17 cellular contexts compared by ENCODE assay signal in the genomic region with DNA sequence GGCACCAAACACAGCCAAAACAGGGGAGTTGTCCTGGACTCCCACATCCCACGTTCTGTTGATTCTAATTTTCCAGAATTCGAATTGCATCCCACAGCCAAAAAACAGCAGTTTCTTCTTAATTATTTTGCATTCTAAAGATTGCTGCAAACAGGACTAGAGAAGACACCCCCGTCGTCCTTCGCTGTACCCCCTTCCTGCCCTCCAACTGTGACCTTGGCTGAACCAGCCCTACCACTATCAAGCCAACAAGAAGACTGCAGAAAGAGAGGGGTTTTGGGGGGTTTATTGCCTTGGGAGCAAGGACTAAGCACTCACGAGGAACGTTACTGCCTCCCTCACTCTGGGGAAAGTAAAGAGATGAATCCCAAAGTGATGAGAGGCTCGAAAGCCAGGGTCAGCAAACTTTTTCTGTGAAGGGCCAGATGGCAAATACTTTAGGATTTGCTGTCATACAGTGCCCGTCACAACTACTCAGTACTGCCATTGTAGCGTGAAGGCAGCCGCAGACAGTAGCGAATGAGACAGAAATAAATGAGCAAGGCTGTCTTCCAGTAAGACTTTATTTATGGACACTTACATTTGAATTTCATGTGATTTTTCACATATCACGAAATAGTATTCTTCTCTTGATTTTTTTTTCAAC. TPM values are rescaled to one million over a fixed set of nuclear protein-coding genes. Genes with fewer than 3 reads are reported as not detected.
DNase-seq lines count a peak whose midpoint lies in the region; ATAC-seq, FAIRE-seq and TF ChIP-seq lines count a peak whose summit lies in the region.
"Had no signal": no experiment of that assay in that cellular context is flagged by ENCODE, and none has a peak within 500 bp of the region (broad histone marks: within the 10 kb centered on the region; RNA-seq: fewer than 3 reads in every experiment).

No MANE protein-coding gene starts in this region.

- H3K27me3 ChIP-seq in PC-9 (ENCODE audit: insufficient read depth, low read depth) (no peaks in the 10 kb centered on the region), tibial nerve (no peaks in the 10 kb centered on the region)

- peak overlapping the region in 1 of 3 experiments; percentile 52 for H3K4me3 Mint-ChIP-seq in nephron
- H3K4me3 Mint-ChIP-seq in activated T-cell treated with anti-CD3 and anti-CD28 coated beads, Interleukin-2, amount 50 U/mL, for 72 hours: no peak overlapping the region
- H3K4me3 Mint-ChIP-seq: activated naive CD4-positive, alpha-beta T cell treated with anti-CD3 and anti-CD28 coated beads, Interleukin-2, amount 50 U/mL, for 24 hours; CD8-positive, alpha-beta T cell; stimulated activated memory B cell treated with anti-CD40 and anti-IgM and Interleukin-4, amounts not matched to agents 10 μg/mL and 1 μg/mL and 100 μg/mL, for 72 hours had no signal

- no peaks in the 10 kb centered on the region for H3K9me3 Mint-ChIP-seq in nephron
- peaks cover 0 to 2% of the 10 kb centered on the region in 2 donors for H3K9me3 Mint-ChIP-seq in activated T-cell treated with anti-CD3 and anti-CD28 coated beads, Interleukin-2, amount 50 U/mL, for 72 hours
- H3K9me3 Mint-ChIP-seq: activated naive CD4-positive, alpha-beta T cell treated with anti-CD3 and anti-CD28 coated beads, Interleukin-2, amount 50 U/mL, for 24 hours; CD8-positive, alpha-beta T cell; stimulated activated memory B cell treated with anti-CD40 and anti-IgM and Interleukin-4, amounts not matched to agents 10 μg/mL and 1 μg/mL and 100 μg/mL, for 72 hours had no signal

- H3K36me3 ChIP-seq in PC-9 (ENCODE audit: low read depth) (no peaks in the 10 kb centered on the region), tibial nerve (no peaks in the 10 kb centered on the region)

- FAIRE-seq in GM19239 (lab: Jason Lieb, UNC): no peak
- FAIRE-seq: TTC549 had no signal

- no peaks in the 10 kb centered on the region for H3K9me3 ChIP-seq in PC-9 (ENCODE audit: insufficient read depth, low read depth)
- no peaks in the 10 kb centered on the region for H3K9me3 ChIP-seq in tibial nerve

- peaks cover 56% of the 10 kb centered on the region for H3K4me1 ChIP-seq in PC-9 (replicated peaks; ENCODE audit: insufficient read depth)
- H3K4me1 ChIP-seq in tibial nerve: peaks cover 0 to 46% (median 19%) of the 10 kb centered on the region in 4 donors

- H3K4me2 ChIP-seq in PC-9: 0 out of 2 replicates have a peak overlapping the region, but pooled peaks have one; percentile 20

- H3K79me2 ChIP-seq in PC-9 (ENCODE audit: low read depth): no peaks in the 10 kb centered on the region

- H3K9me2 ChIP-seq in PC-9 (ENCODE audit: insufficient read depth): no peaks in the 10 kb centered on the region

- POLR2A ChIA-PET in PC-9 (lab: Charles Lee; ENCODE audit: unreplicated experiment): no interaction called here

- peaks cover 39% of the 10 kb centered on the region for H3F3A ChIP-seq in PC-9 (ENCODE audit: insufficient read depth, low read depth)

- BruUV-seq in PC-9 (replicated peaks; lab: Mats Ljungman, UMichigan): no TSS peak

- H4K20me1 ChIP-seq in PC-9 (ENCODE audit: insufficient read depth): no peaks in the 10 kb centered on the region

- WGBS in tibial nerve, 2 donors: 31 to 46% methylated on average over 13 of the region's 13 CpGs

- DNase-seq in PC-9 (no peak), fibroblast of pulmonary artery (ENCODE audit: low read depth) (peak; percentile 21), tibial nerve (ENCODE audit: low spot score in 2 of 2) (no peak), SKM-1 treated with dmso at 0.1 percent for 144 hours (lab: John Stamatoyannopoulos, UW; ENCODE audit: unreplicated experiment) (no peak), GM19239 (ENCODE audit: insufficient read length, low spot score) (no peak), NCI-H774 (lab: John Stamatoyannopoulos, UW) (no peak)
- DNase-seq in activated T-cell treated with anti-CD3 and anti-CD28 coated beads, Interleukin-2, amount 50 U/mL, for 72 hours: no peak
- DNase-seq: CD8-positive, alpha-beta T cell; foreskin melanocyte; kidney glomerular epithelial cell; NCI-H510A; RPMI8226; stimulated activated CD4-positive, alpha-beta T cell treated with anti-CD3 and anti-CD28 coated beads, Interleukin-2, amount 100 ng/mL, for 48 hours had no signal

- CTCF ChIA-PET in PC-9 (lab: Charles Lee): no interaction called here

- TF ChIP-seq EP300 in tibial nerve (IDR thresholded peaks at IDR 0.05): no peak

- H3K4me3 ChIP-seq in PC-9 (no peak overlapping the region), fibroblast of pulmonary artery (replicated peaks; ENCODE audit: low read depth, low read length) (no peak overlapping the region), tibial nerve (no peak overlapping the region)

- H3K27me3 Mint-ChIP-seq in nephron (ENCODE audit: low read depth): peaks cover 4% of the 10 kb centered on the region
- no peaks in the 10 kb centered on the region for H3K27me3 Mint-ChIP-seq in activated T-cell treated with anti-CD3 and anti-CD28 coated beads, Interleukin-2, amount 50 U/mL, for 72 hours (ENCODE audit: low read depth)
- H3K27me3 Mint-ChIP-seq: activated naive CD4-positive, alpha-beta T cell treated with anti-CD3 and anti-CD28 coated beads, Interleukin-2, amount 50 U/mL, for 24 hours; stimulated activated memory B cell treated with anti-CD40 and anti-IgM and Interleukin-4, amounts not matched to agents 10 μg/mL and 1 μg/mL and 100 μg/mL, for 72 hours had no signal

- TF ChIP-seq POLR2A in tibial nerve (IDR thresholded peaks at IDR 0.05): no peak

- H3K36me3 Mint-ChIP-seq in nephron (ENCODE audit: low read depth): no peaks in the 10 kb centered on the region
- H3K36me3 Mint-ChIP-seq in activated T-cell treated with anti-CD3 and anti-CD28 coated beads, Interleukin-2, amount 50 U/mL, for 72 hours (ENCODE audit: insufficient read depth in 2 of 2): no peaks in the 10 kb centered on the region
- H3K36me3 Mint-ChIP-seq: CD8-positive, alpha-beta T cell had no signal

- TF ChIP-seq CTCF in PC-9 (conservative IDR thresholded peaks at IDR 0.05): no peak
- TF ChIP-seq CTCF in fibroblast of pulmonary artery (IDR thresholded peaks at IDR 0.05; ENCODE audit: low read length, missing control alignments): no peak
- TF ChIP-seq CTCF in nephron (IDR thresholded peaks at IDR 0.05; ENCODE audit: unreplicated experiment in 3 of 3): no peak
- TF ChIP-seq CTCF in tibial nerve (IDR thresholded peaks at IDR 0.05): no peak

- H2AFZ ChIP-seq in PC-9: no peak overlapping the region

- no peak overlapping the region for H3K27ac ChIP-seq in PC-9
- peak overlapping the region in 3 of 4 donors; percentile 38 to 71 (median 70) for H3K27ac ChIP-seq in tibial nerve

- peaks cover 64% of the 10 kb centered on the region for H3K4me1 Mint-ChIP-seq in nephron
- peaks cover 17% of the 10 kb centered on the region for H3K4me1 Mint-ChIP-seq in activated T-cell treated with anti-CD3 and anti-CD28 coated beads, Interleukin-2, amount 50 U/mL, for 72 hours (ENCODE audit: low read depth)

- H3K27ac Mint-ChIP-seq in nephron: peak overlapping the region; percentile 91 to 96 (median 92)
- no peak overlapping the region for H3K27ac Mint-ChIP-seq in activated T-cell treated with anti-CD3 and anti-CD28 coated beads, Interleukin-2, amount 50 U/mL, for 72 hours
- H3K27ac Mint-ChIP-seq: activated naive CD4-positive, alpha-beta T cell treated with anti-CD3 and anti-CD28 coated beads, Interleukin-2, amount 50 U/mL, for 24 hours; CD8-positive, alpha-beta T cell; stimulated activated memory B cell treated with anti-CD40 and anti-IgM and Interleukin-4, amounts not matched to agents 10 μg/mL and 1 μg/mL and 100 μg/mL, for 72 hours had no signal

- no peak for ATAC-seq in activated T-cell treated with anti-CD3 and anti-CD28 coated beads, Interleukin-2, amount 50 U/mL, for 72 hours (replicated peaks in 1 of 2)
- ATAC-seq: CD8-positive, alpha-beta T cell; stimulated activated memory B cell treated with anti-CD40 and anti-IgM and Interleukin-4, amounts not matched to agents 10 μg/mL and 1 μg/mL and 100 μg/mL, for 72 hours had no signal

- intact Hi-C loops in PC-9 (cut with micrococcal nuclease; ENCODE audit: unreplicated experiment): no loop called here

RNA-seq across cellular contexts. Expression of a gene that starts 32.5 kb away (rescaled TPM):
- 11.8 and 14.8 TPM in 2 replicates for total RNA-seq in PC-9 (2021)
- 10 to 100 TPM; 13.5 to 27.2 (median 21.7) TPM for total RNA-seq in tibial nerve
- total RNA-seq in activated T-cell treated with anti-CD3 and anti-CD28 coated beads, Interleukin-2, amount 50 U/mL, for 72 hours: 10 to 100 TPM; 17.9 to 25.5 TPM
